ENCODE assay signal across 19 cellular contexts in the genomic region with DNA sequence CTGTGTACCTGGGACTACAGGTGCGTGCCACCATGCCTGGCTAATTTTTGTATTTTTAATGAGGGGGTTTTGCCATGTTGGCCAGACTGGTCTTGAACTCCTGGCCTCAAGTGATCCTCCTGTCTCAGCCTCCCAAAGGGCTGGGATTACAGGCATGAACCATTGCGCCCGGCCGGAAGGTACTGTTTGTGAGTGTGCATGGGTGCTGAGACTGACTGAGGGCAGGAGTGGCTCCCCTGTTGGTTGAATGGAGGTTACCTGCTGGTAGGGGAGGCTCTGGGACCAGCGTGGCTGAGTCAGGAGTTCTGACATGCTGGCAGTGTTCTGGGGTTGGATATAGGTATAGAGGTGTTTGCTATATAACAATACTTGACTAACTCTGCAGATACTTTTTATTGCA. TPM values are rescaled to one million over a fixed set of nuclear protein-coding genes. Genes with fewer than 3 reads are reported as not detected.
A peak's percentile ranks its signal among the peaks of the same experiment; 100 is the strongest.
DNase-seq lines count a peak whose midpoint lies in the region; ATAC-seq and TF ChIP-seq lines count a peak whose summit lies in the region.
"Had no signal": no experiment of that assay in that cellular context is flagged by ENCODE, and none has a peak within 500 bp of the region (broad histone marks: within the 10 kb centered on the region; RNA-seq: fewer than 3 reads in every experiment).

No MANE protein-coding gene starts in this region.

- TF ChIP-seq POLR2A in esophagus muscularis mucosa (IDR thresholded peaks at IDR 0.05; ENCODE audit: low read depth): no peak

- no peak overlapping the region for H3K4me3 Mint-ChIP-seq in activated CD4-positive, alpha-beta T cell treated with anti-CD3 and anti-CD28 coated beads for 36 hours
- no peak overlapping the region for H3K4me3 Mint-ChIP-seq in activated naive CD8-positive, alpha-beta T cell
- H3K4me3 Mint-ChIP-seq in activated naive CD8-positive, alpha-beta T cell treated with anti-CD3 and anti-CD28 coated beads, Interleukin-2, amount 50 U/mL, for 24 hours: no peak overlapping the region
- H3K4me3 Mint-ChIP-seq: H9, IgD-negative memory B cell had no signal

- WGBS in esophagus muscularis mucosa: 92% methylated on average over 5 of the region's 5 CpGs

- peaks cover 42 to 97% (median 86%) of the 10 kb centered on the region in 4 donors for H3K36me3 ChIP-seq in esophagus muscularis mucosa

- H3K36me3 Mint-ChIP-seq in activated CD4-positive, alpha-beta T cell treated with anti-CD3 and anti-CD28 coated beads for 36 hours (ENCODE audit: low read depth): peaks cover 76% of the 10 kb centered on the region
- H3K36me3 Mint-ChIP-seq in activated naive CD8-positive, alpha-beta T cell: peaks cover 22% of the 10 kb centered on the region
- peaks cover 62% of the 10 kb centered on the region for H3K36me3 Mint-ChIP-seq in activated naive CD8-positive, alpha-beta T cell treated with anti-CD3 and anti-CD28 coated beads, Interleukin-2, amount 50 U/mL, for 24 hours (ENCODE audit: low read depth)

- peaks cover 29% of the 10 kb centered on the region for H3K4me1 Mint-ChIP-seq in activated CD4-positive, alpha-beta T cell treated with anti-CD3 and anti-CD28 coated beads for 36 hours
- H3K4me1 Mint-ChIP-seq in activated naive CD8-positive, alpha-beta T cell (ENCODE audit: low read depth): peaks cover 74% of the 10 kb centered on the region
- H3K4me1 Mint-ChIP-seq in activated naive CD8-positive, alpha-beta T cell treated with anti-CD3 and anti-CD28 coated beads, Interleukin-2, amount 50 U/mL, for 24 hours: peaks cover 25% of the 10 kb centered on the region
- H3K4me1 Mint-ChIP-seq: H9 had no signal

- H3K27me3 ChIP-seq in esophagus muscularis mucosa: no peaks in the 10 kb centered on the region
- H3K27me3 ChIP-seq: BLaER1 had no signal

- CTCF ChIA-PET in activated CD4-positive, alpha-beta T cell treated with anti-CD3 and anti-CD28 coated beads for 36 hours (lab: Charles Lee): interaction anchor here (1.1 kb wide), 1 partner anchor 22 kb away, joined by 4 read pairs; no protein-coding TSS in a partner anchor

- no peaks in the 10 kb centered on the region for H3K27me3 Mint-ChIP-seq in activated CD4-positive, alpha-beta T cell treated with anti-CD3 and anti-CD28 coated beads for 36 hours
- H3K27me3 Mint-ChIP-seq in activated naive CD8-positive, alpha-beta T cell: no peaks in the 10 kb centered on the region
- no peaks in the 10 kb centered on the region for H3K27me3 Mint-ChIP-seq in activated naive CD8-positive, alpha-beta T cell treated with anti-CD3 and anti-CD28 coated beads, Interleukin-2, amount 50 U/mL, for 24 hours
- H3K27me3 Mint-ChIP-seq: IgD-negative memory B cell had no signal

- POLR2A ChIA-PET in activated CD4-positive, alpha-beta T cell treated with anti-CD3 and anti-CD28 coated beads for 36 hours (lab: Charles Lee): no interaction called here

- no peaks in the 10 kb centered on the region for H3K9me3 ChIP-seq in esophagus muscularis mucosa
- H3K9me3 ChIP-seq: BLaER1 had no signal

- no peaks in the 10 kb centered on the region for H3K9me3 Mint-ChIP-seq in activated CD4-positive, alpha-beta T cell treated with anti-CD3 and anti-CD28 coated beads for 36 hours (ENCODE audit: low read depth)
- no peaks in the 10 kb centered on the region for H3K9me3 Mint-ChIP-seq in activated naive CD8-positive, alpha-beta T cell (ENCODE audit: low read depth)
- no peaks in the 10 kb centered on the region for H3K9me3 Mint-ChIP-seq in activated naive CD8-positive, alpha-beta T cell treated with anti-CD3 and anti-CD28 coated beads, Interleukin-2, amount 50 U/mL, for 24 hours
- H3K9me3 Mint-ChIP-seq: H9, IgD-negative memory B cell had no signal

- no peak for DNase-seq in activated CD4-positive, alpha-beta T cell treated with anti-CD3 and anti-CD28 coated beads for 36 hours
- no peak for DNase-seq in activated CD4-positive, alpha-beta T cell treated with anti-CD3 and anti-CD28 coated beads for 4 hours
- DNase-seq in activated naive CD8-positive, alpha-beta T cell treated with anti-CD3 and anti-CD28 coated beads, Interleukin-2, amount 50 U/mL, for 24 hours: no peak
- peak; percentile 39 for DNase-seq in esophagus muscularis mucosa (ENCODE audit: extremely low spot score)
- no peak for DNase-seq in GM19238 (ENCODE audit: insufficient read length, low spot score)
- DNase-seq: AML-193, Calu3, DMS 273 treated with DMSO at 0.1 percent for 48 hours, GOT3, H9 had no signal

- TF ChIP-seq CTCF in esophagus muscularis mucosa (IDR thresholded peaks at IDR 0.05): no peak

- intact Hi-C loops in activated CD4-positive, alpha-beta T cell treated with anti-CD3 and anti-CD28 coated beads for 36 hours (cut with DNase I, micrococcal nuclease): no loop called here
- intact Hi-C loops in esophagus muscularis mucosa (cut with DNase I): no loop called here

- ATAC-seq in activated CD4-positive, alpha-beta T cell treated with anti-CD3 and anti-CD28 coated beads for 36 hours: no peak
- no peak for ATAC-seq in activated naive CD8-positive, alpha-beta T cell treated with anti-CD3 and anti-CD28 coated beads, Interleukin-2, amount 50 U/mL, for 24 hours
- ATAC-seq in GM19324 (IDR thresholded peaks at IDR 0.05; ENCODE audit: low FRiP score, unreplicated experiment) (no peak), GM19328 (IDR thresholded peaks at IDR 0.05; ENCODE audit: unreplicated experiment) (no peak)
- ATAC-seq: GM12878 had no signal

- peak overlapping the region; percentile 53 for H3K27ac Mint-ChIP-seq in activated CD4-positive, alpha-beta T cell treated with anti-CD3 and anti-CD28 coated beads for 36 hours
- H3K27ac Mint-ChIP-seq in activated naive CD8-positive, alpha-beta T cell: peak overlapping the region; percentile 42
- H3K27ac Mint-ChIP-seq in activated naive CD8-positive, alpha-beta T cell treated with anti-CD3 and anti-CD28 coated beads, Interleukin-2, amount 50 U/mL, for 24 hours: no peak overlapping the region
- H3K27ac Mint-ChIP-seq: H9, IgD-negative memory B cell had no signal

- peaks cover 4 to 20% (median 7%) of the 10 kb centered on the region in 4 donors for H3K4me1 ChIP-seq in esophagus muscularis mucosa
- H3K4me1 ChIP-seq: BLaER1 had no signal

- no peak overlapping the region for H3K27ac ChIP-seq in esophagus muscularis mucosa (replicated peaks in 1 of 4)
- H3K27ac ChIP-seq: 22Rv1, BLaER1 had no signal

- no peak overlapping the region for H3K4me3 ChIP-seq in esophagus muscularis mucosa
- H3K4me3 ChIP-seq: BLaER1, GM12878 had no signal

- no peak for TF ChIP-seq EP300 in esophagus muscularis mucosa (IDR thresholded peaks at IDR 0.05)

RNA-seq across cellular contexts. Expression of gene PRMT2, which starts 10.4 kb away (rescaled TPM):
- total RNA-seq in activated CD4-positive, alpha-beta T cell treated with anti-CD3 and anti-CD28 coated beads for 36 hours: 10 to 100 TPM; 60.9 to 74.1 TPM
- 100 to 1,000 TPM; 136 to 161 (median 142) TPM for total RNA-seq in esophagus muscularis mucosa

RNA-seq across cellular contexts. Expression of gene S100B, which starts 41.0 kb away (rescaled TPM):
- not detected for total RNA-seq in activated CD4-positive, alpha-beta T cell treated with anti-CD3 and anti-CD28 coated beads for 36 hours
- total RNA-seq in esophagus muscularis mucosa: 10 to 100 TPM; 16.0 to 38.2 (median 30.7) TPM
- total RNA-seq: A673, Calu3, HT1080 had no signal

Comparison
In these comparisons a context has a peak if more than half of its experiments do, and no peak if none do; other contexts are left out.
1. RNA of gene S100B, which starts 41.0 kb away (total RNA-seq): 16.0 to 38.2 TPM in esophagus muscularis mucosa; not detected in activated CD4-positive, alpha-beta T cell treated with anti-CD3 and anti-CD28 coated beads for 36 hours; every median in the first group is over 10 times any median in the second.